1 cellular context compared by ENCODE assay signal in genomic region chr5:157365732-157366131, GRCh38.
TF ChIP-seq lines count a peak whose summit lies in the region.

No MANE protein-coding gene starts in this region.

TF ChIP-seq in GM12878, 131 proteins besides CTCF, POLR2A, EP300 and RAD21 (continued from another document):
- no peak for TF ChIP-seq BCL3 (IDR thresholded peaks at IDR 0.05; ENCODE audit: borderline replicate concordance, insufficient read depth, low read depth, low read length, poor library complexity, severe bottlenecking)
- no peak for TF ChIP-seq CEBPB (IDR thresholded peaks at IDR 0.05; ENCODE audit: borderline replicate concordance in 1 of 2, low read depth in 2 of 2, low read length in 2 of 2)
- TF ChIP-seq ZZZ3 (IDR thresholded peaks at IDR 0.05; ENCODE audit: control insufficient read depth, insufficient read length, low read depth), result no peak
- TF ChIP-seq USF2 (IDR thresholded peaks at IDR 0.05; ENCODE audit: borderline replicate concordance, low read depth, low read length), result no peak
- TF ChIP-seq NFYA (IDR thresholded peaks at IDR 0.05; ENCODE audit: borderline replicate concordance, low read depth, low read length), result no peak
- no peak for TF ChIP-seq CREB1 (IDR thresholded peaks at IDR 0.05; ENCODE audit: low read depth)
